ENCODE assay signal across 1 cellular context in the genomic region with DNA sequence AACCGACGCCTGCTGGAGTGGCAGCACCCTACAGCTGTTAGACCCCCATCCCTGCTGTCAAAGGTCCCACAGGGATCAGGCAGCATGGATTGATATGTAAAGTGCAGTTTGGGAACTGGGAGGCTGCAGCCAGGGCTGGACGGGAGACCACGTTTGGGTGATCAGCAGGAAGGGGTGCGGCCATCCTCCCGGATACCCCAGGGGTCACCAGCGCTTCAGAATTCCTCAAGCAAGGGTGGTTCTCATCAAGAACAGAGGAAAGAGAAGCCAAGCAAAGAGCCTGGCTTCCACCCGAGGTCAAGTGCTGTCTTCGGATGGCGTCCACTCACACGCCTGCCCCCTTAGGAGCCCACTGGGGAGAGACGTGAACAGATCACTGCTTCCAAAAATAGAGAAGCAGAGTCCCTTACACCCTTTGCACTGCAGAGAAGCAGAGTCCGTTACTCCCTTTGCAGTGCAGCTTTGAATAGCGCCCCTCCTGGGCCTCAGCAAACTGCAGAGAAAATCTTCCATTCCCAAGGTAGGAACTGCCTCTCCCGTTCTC.
TF ChIP-seq lines count a peak whose summit lies in the region.

No MANE protein-coding gene starts in this region.

TF ChIP-seq in H1, 55 proteins besides CTCF, POLR2A, EP300 and RAD21:
- TF ChIP-seq BRCA1 (IDR thresholded peaks at IDR 0.05; ENCODE audit: low read depth, low read length) = no peak
- TF ChIP-seq, protein P1, sequence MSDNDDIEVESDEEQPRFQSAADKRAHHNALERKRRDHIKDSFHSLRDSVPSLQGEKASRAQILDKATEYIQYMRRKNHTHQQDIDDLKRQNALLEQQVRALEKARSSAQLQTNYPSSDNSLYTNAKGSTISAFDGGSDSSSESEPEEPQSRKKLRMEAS (IDR thresholded peaks at IDR 0.05) = 0 out of 2 replicates have a peak, but pooled peaks have one; percentile 1
- TF ChIP-seq POLR2AphosphoS5 (IDR thresholded peaks at IDR 0.05; ENCODE audit: low read depth, low read length) = 0 out of 2 replicates have a peak, but pooled peaks have one; percentile 2
